9 cellular contexts compared by ENCODE assay signal in the genomic region with DNA sequence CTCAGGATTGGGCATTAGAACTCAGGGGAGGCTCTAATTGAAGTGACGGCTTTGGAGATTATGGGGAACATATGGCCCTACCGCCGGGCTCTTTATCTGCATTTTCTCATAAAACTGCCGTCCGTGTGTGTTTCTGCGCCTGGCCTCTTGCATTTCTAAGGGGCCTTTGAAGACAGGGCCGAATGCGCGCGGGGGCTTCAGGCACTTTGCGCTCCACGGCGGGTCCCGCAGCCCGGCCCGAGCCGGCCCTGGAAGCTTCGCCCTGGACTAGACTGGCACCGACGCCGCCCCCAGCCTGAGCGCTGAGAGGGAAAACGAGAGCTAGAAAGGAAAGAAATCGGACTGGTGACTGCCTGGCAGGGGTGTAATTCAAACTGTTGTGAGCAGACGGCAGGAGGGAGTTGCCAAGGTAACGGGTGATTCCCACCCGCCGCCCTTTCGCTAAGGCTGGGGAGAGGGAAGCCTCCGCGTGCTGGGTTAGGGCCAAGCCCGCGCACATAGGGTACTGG.
DNase-seq lines count a peak whose midpoint lies in the region; ATAC-seq, FAIRE-seq and TF ChIP-seq lines count a peak whose summit lies in the region.
"Had no signal": no experiment of that assay in that cellular context is flagged by ENCODE, and none has a peak within 500 bp of the region (broad histone marks: within the 10 kb centered on the region; RNA-seq: fewer than 3 reads in every experiment).

No MANE protein-coding gene starts in this region.

- no peak for FAIRE-seq in small intestine (lab: Jason Lieb, UNC)

- intact Hi-C loops in Panc1 (cut with micrococcal nuclease; ENCODE audit: unreplicated experiment): no loop called here
- intact Hi-C loops in CD4-positive, alpha-beta T cell (cut with DNase I, micrococcal nuclease): no loop called here

- DNase-seq in Panc1 (ENCODE audit: low read depth, low spot score) (no peak), small intestine (no peak)
- DNase-seq in CD4-positive, alpha-beta T cell: no peak
- DNase-seq in effector CD4-positive, alpha-beta T cell: no peak

- CTCF ChIA-PET in Panc1 (lab: Charles Lee): no interaction called here
- CTCF ChIA-PET in CD4-positive, alpha-beta T cell (lab: Charles Lee): no interaction called here

- H3K27me3 ChIP-seq in HUES64 (ENCODE audit: insufficient read depth, low read length): peaks cover 89% of the 10 kb centered on the region
- peaks cover 39% of the 10 kb centered on the region for H3K27me3 ChIP-seq in Panc1 (ENCODE audit: control insufficient read depth, insufficient read depth, low read length)
- H3K27me3 ChIP-seq in iPS-20b (ENCODE audit: insufficient read depth, low read length): peaks cover 95% of the 10 kb centered on the region
- peaks cover 26 to 27% of the 10 kb centered on the region in 2 donors for H3K27me3 ChIP-seq in stomach smooth muscle (ENCODE audit: control insufficient read depth in 1 of 2, insufficient read depth in 2 of 2, low read length in 2 of 2)
- peaks cover 0 to 23% of the 10 kb centered on the region in 2 donors for H3K27me3 ChIP-seq in small intestine (ENCODE audit: control insufficient read depth in 2 of 2, insufficient read depth in 2 of 2, low read length in 2 of 2)
- H3K27me3 ChIP-seq in CD4-positive, alpha-beta T cell (ENCODE audit: control insufficient read depth, insufficient read depth, low read length): peaks cover 61% of the 10 kb centered on the region

- no peak overlapping the region for H3K9ac ChIP-seq in HUES64 (ENCODE audit: low read depth, low read length)
- peak overlapping the region; percentile 38; the same call in 1 of the 2 replicates for H3K9ac ChIP-seq in iPS-20b (ENCODE audit: low read depth, low read length)
- H3K9ac ChIP-seq in stomach smooth muscle (ENCODE audit: low read length in 2 of 2): peak overlapping the region; percentile 13

- H3K27ac ChIP-seq in HUES64 (ENCODE audit: low read depth, low read length) (no peak overlapping the region), Panc1 (ENCODE audit: low read length) (no peak overlapping the region), iPS-20b (ENCODE audit: low read length) (no peak overlapping the region), stomach smooth muscle (ENCODE audit: low read length) (no peak overlapping the region), small intestine (ENCODE audit: low read depth in 1 of 2, low read length in 1 of 2) (no peak overlapping the region)
- H3K27ac ChIP-seq in CD4-positive, alpha-beta T cell (ENCODE audit: low read depth, low read length): no peak overlapping the region
- H3K27ac ChIP-seq: SJSA1 had no signal

- H3K9me3 ChIP-seq in HUES64 (ENCODE audit: insufficient read depth, low read depth, low read length) (no peaks in the 10 kb centered on the region), Panc1 (ENCODE audit: control insufficient read depth, insufficient read depth, low read depth, low read length) (no peaks in the 10 kb centered on the region), iPS-20b (ENCODE audit: insufficient read depth, low read depth, low read length) (no peaks in the 10 kb centered on the region), stomach smooth muscle (ENCODE audit: control insufficient read depth in 2 of 2, low read length in 2 of 2) (peaks cover 0 to 3% of the 10 kb centered on the region in 2 donors), small intestine (ENCODE audit: control insufficient read depth, low read depth) (no peaks in the 10 kb centered on the region)
- no peaks in the 10 kb centered on the region for H3K9me3 ChIP-seq in CD4-positive, alpha-beta T cell (ENCODE audit: control insufficient read depth, low read length)
- H3K9me3 ChIP-seq: SJSA1 had no signal

- under 1% methylated on average over 33 of the region's 33 CpGs for WGBS in HUES64
- WGBS in small intestine, 3 donors: 0 to 6% (median 1%) methylated on average over 33 of the region's 33 CpGs

- H3K4me1 Mint-ChIP-seq in CD4-positive, alpha-beta T cell (ENCODE audit: low read depth): no peaks in the 10 kb centered on the region

- no TSS peak for BruUV-seq in Panc1 (replicated peaks; lab: Mats Ljungman, UMichigan)

- H3K4me1 ChIP-seq in HUES64 (ENCODE audit: insufficient read depth, low read length) (peaks cover 6% of the 10 kb centered on the region; the same call in 1 of the 2 replicates), Panc1 (ENCODE audit: control insufficient read depth, insufficient read depth, low read length) (no peaks in the 10 kb centered on the region), iPS-20b (ENCODE audit: insufficient read depth, low read length) (peaks cover 3% of the 10 kb centered on the region; the same call in 1 of the 2 replicates), stomach smooth muscle (ENCODE audit: control insufficient read depth, insufficient read depth, low read length) (peaks cover 6% of the 10 kb centered on the region), small intestine (ENCODE audit: control insufficient read depth in 2 of 2, insufficient read depth in 1 of 2, low read depth in 1 of 2, low read length in 1 of 2) (no peaks in the 10 kb centered on the region)
- H3K4me1 ChIP-seq: SJSA1 had no signal

- no peaks in the 10 kb centered on the region for H3K36me3 Mint-ChIP-seq in CD4-positive, alpha-beta T cell (ENCODE audit: low read depth)

- TF ChIP-seq CTCF in Panc1 (IDR thresholded peaks at IDR 0.05): no peak
- no peak for TF ChIP-seq CTCF in CD4-positive, alpha-beta T cell (IDR thresholded peaks at IDR 0.05)

- no peaks in the 10 kb centered on the region for H3K9me3 Mint-ChIP-seq in CD4-positive, alpha-beta T cell

- POLR2A ChIA-PET in Panc1 (lab: Charles Lee): no interaction called here
- POLR2A ChIA-PET in CD4-positive, alpha-beta T cell (lab: Charles Lee): no interaction called here

- no peaks in the 10 kb centered on the region for H3K36me3 ChIP-seq in HUES64 (ENCODE audit: insufficient read depth, low read length)
- no peaks in the 10 kb centered on the region for H3K36me3 ChIP-seq in Panc1 (ENCODE audit: control insufficient read depth, insufficient read depth, low read length)
- no peaks in the 10 kb centered on the region for H3K36me3 ChIP-seq in iPS-20b (ENCODE audit: insufficient read depth, low read depth, low read length)
- H3K36me3 ChIP-seq in stomach smooth muscle (ENCODE audit: control insufficient read depth in 2 of 2, insufficient read depth in 2 of 2, low read length in 2 of 2): no peaks in the 10 kb centered on the region
- H3K36me3 ChIP-seq in small intestine (ENCODE audit: control insufficient read depth in 2 of 2, insufficient read depth in 2 of 2, low read length in 2 of 2): no peaks in the 10 kb centered on the region
- H3K36me3 ChIP-seq: SJSA1 had no signal

- in situ Hi-C loops in Panc1 (cut with HindIII; ENCODE audit: low pct_unique_long_range_greater_than_20kb, low sequenced_read_pairs): no loop called here

- H3K4me3 ChIP-seq in HUES64 (ENCODE audit: low read length) (peak overlapping the region; percentile 56), Panc1 (ENCODE audit: low read depth in 2 of 2, low read length in 2 of 2) (peak overlapping the region; percentile 13 to 24), iPS-20b (ENCODE audit: low read length) (peak overlapping the region; percentile 72), stomach smooth muscle (ENCODE audit: low read length in 2 of 2) (peak overlapping the region; percentile 44 to 70), small intestine (ENCODE audit: low read depth in 1 of 2, low read length in 2 of 2) (peak overlapping the region in 1 of 2 donors; percentile 33)
- H3K4me3 ChIP-seq: SJSA1 had no signal

- H3K27me3 Mint-ChIP-seq in CD4-positive, alpha-beta T cell: peaks cover 87% of the 10 kb centered on the region

- H3K27ac Mint-ChIP-seq in CD4-positive, alpha-beta T cell: no peak overlapping the region

- H3K4me3 Mint-ChIP-seq in CD4-positive, alpha-beta T cell: no peak overlapping the region

- ATAC-seq in Panc1 (peak; percentile 69), HG03175 (IDR thresholded peaks at IDR 0.05; ENCODE audit: unreplicated experiment) (no peak)
- ATAC-seq in CD4-positive, alpha-beta T cell (ENCODE audit: poor library complexity): no peak
